Comparison of ENCODE assay signal across 10 cellular contexts in the genomic region with DNA sequence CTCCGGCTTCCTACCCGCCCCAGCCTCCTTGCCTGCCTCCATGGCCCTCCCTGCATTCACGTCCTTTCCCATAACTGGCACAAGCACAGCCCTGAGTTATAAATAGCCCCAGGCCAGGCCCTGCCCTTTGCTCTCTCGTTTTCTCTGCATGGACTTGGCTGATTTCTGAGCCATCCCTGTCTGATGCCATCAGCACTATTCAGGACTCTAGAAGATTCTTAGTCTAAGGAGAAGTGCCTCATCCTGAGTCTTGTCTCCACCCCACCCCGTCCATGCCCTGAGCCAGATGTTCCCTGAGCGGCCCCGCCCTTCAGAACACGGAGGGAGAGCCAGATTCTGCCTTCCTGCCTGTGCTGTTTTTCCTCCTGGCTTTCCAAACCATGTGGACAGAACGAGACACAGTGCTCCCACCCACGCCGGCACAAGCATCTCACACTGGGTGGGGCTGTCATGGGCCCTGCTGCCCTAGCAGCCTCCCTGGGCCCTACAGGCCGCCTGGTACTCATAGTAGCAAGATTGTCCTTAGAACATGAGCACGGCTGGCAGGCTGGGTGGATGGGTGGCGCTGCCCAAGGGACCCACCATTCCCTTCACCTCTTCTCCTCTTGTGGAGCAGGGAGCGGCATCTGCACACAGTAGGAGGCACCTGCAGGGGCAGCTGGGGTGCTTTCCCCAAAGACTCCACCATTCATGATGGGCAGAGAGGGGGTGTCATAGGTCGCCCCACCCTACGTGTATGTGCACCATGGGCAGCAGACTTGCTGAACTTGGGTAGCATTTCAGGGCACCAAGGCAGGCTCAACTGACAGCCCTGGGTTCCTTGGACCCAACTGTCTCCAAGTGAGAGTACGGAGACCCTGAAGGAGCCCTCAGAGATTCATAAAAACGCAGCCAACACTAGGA.
DNase-seq lines count a peak whose midpoint lies in the region; ATAC-seq, FAIRE-seq and TF ChIP-seq lines count a peak whose summit lies in the region.
"Had no signal": no experiment of that assay in that cellular context is flagged by ENCODE, and none has a peak within 500 bp of the region (broad histone marks: within the 10 kb centered on the region; RNA-seq: fewer than 3 reads in every experiment).

No MANE protein-coding gene starts in this region.

- peaks cover 95% of the 10 kb centered on the region for H3K79me2 ChIP-seq in MM.1S (ENCODE audit: low read length)

- H3K36me3 Mint-ChIP-seq in CD8-positive, alpha-beta memory T cell, result peaks cover 0 to 77% (median 5%) of the 10 kb centered on the region in 3 donors

- no peaks in the 10 kb centered on the region for H3F3A ChIP-seq in MM.1S (ENCODE audit: insufficient read depth, low read length)

- no peak overlapping the region for H3K27ac ChIP-seq in CD8-positive, alpha-beta memory T cell (ENCODE audit: low read depth, low read length)
- peak overlapping the region; percentile 82 to 90 for H3K27ac ChIP-seq in ascending aorta
- peak overlapping the region; percentile 87 for H3K27ac ChIP-seq in cardiac muscle cell
- H3K27ac ChIP-seq in pancreas, result no peak overlapping the region
- no peak overlapping the region for H3K27ac ChIP-seq in MM.1S (ENCODE audit: low read length)

- peaks cover 4 to 11% (median 7%) of the 10 kb centered on the region in 3 donors for H3K4me1 Mint-ChIP-seq in CD8-positive, alpha-beta memory T cell

- no peaks in the 10 kb centered on the region for H3K4me1 ChIP-seq in CD8-positive, alpha-beta memory T cell (ENCODE audit: insufficient read depth, low read length)
- H3K4me1 ChIP-seq in ascending aorta (peaks cover 12 to 35% of the 10 kb centered on the region in 2 donors), cardiac muscle cell (ENCODE audit: low read depth) (peaks cover 16% of the 10 kb centered on the region), pancreas (peaks cover 0 to 3% (median 0%) of the 10 kb centered on the region in 3 donors), MM.1S (ENCODE audit: low read length) (no peaks in the 10 kb centered on the region)

- H3K9me2 ChIP-seq in MM.1S (replicated peaks; ENCODE audit: insufficient read depth, low read length), result no peaks in the 10 kb centered on the region

- FAIRE-seq in pancreas (lab: Jason Lieb, UNC), result no peak

- H3K36me3 ChIP-seq in CD8-positive, alpha-beta memory T cell (ENCODE audit: insufficient read depth, low read length), result peaks cover 14% of the 10 kb centered on the region
- peaks cover 18 to 41% of the 10 kb centered on the region in 2 donors for H3K36me3 ChIP-seq in ascending aorta
- H3K36me3 ChIP-seq in cardiac muscle cell, result peaks cover 5% of the 10 kb centered on the region
- H3K36me3 ChIP-seq in pancreas, result peaks cover 0 to 18% (median 0%) of the 10 kb centered on the region in 3 donors
- H3K36me3 ChIP-seq in MM.1S (replicated peaks; ENCODE audit: insufficient read depth, low read length), result peaks cover 5% of the 10 kb centered on the region; the same call in 1 of the 2 replicates

- no peaks in the 10 kb centered on the region for H3K27me3 ChIP-seq in CD8-positive, alpha-beta memory T cell (ENCODE audit: insufficient read depth, low read length, poor library complexity, severe bottlenecking)
- H3K27me3 ChIP-seq in ascending aorta (no peaks in the 10 kb centered on the region), cardiac muscle cell (no peaks in the 10 kb centered on the region), pancreas (no peaks in the 10 kb centered on the region), MM.1S (replicated peaks; ENCODE audit: insufficient read depth, low read length) (no peaks in the 10 kb centered on the region)

- no peak overlapping the region for H2AFZ ChIP-seq in MM.1S (ENCODE audit: low read length)

- H3K4me2 ChIP-seq in MM.1S (ENCODE audit: low read depth, low read length), result no peak overlapping the region

- peaks cover 0 to 2% (median 0%) of the 10 kb centered on the region in 5 donors for H3K9me3 Mint-ChIP-seq in CD8-positive, alpha-beta memory T cell
- H3K9me3 Mint-ChIP-seq: nephron had no signal

- no peak overlapping the region for H3K4me3 ChIP-seq in CD8-positive, alpha-beta memory T cell (ENCODE audit: low read length)
- H3K4me3 ChIP-seq in ascending aorta (no peak overlapping the region), cardiac muscle cell (no peak overlapping the region), pancreas (no peak overlapping the region), MM.1S (ENCODE audit: low read length) (no peak overlapping the region)

- H3K4me3 Mint-ChIP-seq in CD8-positive, alpha-beta memory T cell, result no peak overlapping the region
- H3K4me3 Mint-ChIP-seq: nephron had no signal

- H3K27me3 Mint-ChIP-seq in CD8-positive, alpha-beta memory T cell, result no peaks in the 10 kb centered on the region

- peak overlapping the region; percentile 24 to 92 (median 66) for H3K27ac Mint-ChIP-seq in CD8-positive, alpha-beta memory T cell
- H3K27ac Mint-ChIP-seq: nephron had no signal

- intact Hi-C loops in ascending aorta (cut with DNase I) (loop anchor here (1.0 to 2.0 kb wide), 4 partner anchors 26 to 78 kb away; no protein-coding TSS in a partner anchor), pancreas (cut with DNase I) (no loop called here)

- DNase-seq in CD8-positive, alpha-beta memory T cell, result no peak
- peak; percentile 39 to 92 for DNase-seq in ascending aorta (ENCODE audit: low spot score in 2 of 2)
- DNase-seq in cardiac muscle cell (ENCODE audit: low read depth in 1 of 2, low spot score in 1 of 2), result peak in 1 of 2 donors; percentile 49
- no peak for DNase-seq in pancreas
- no peak for DNase-seq in MM.1S
- no peak for DNase-seq in globus pallidus (ENCODE audit: low spot score)
- DNase-seq: NCI-H2171 had no signal

- no peaks in the 10 kb centered on the region for H3K9me3 ChIP-seq in CD8-positive, alpha-beta memory T cell (ENCODE audit: low read length)
- no peaks in the 10 kb centered on the region for H3K9me3 ChIP-seq in ascending aorta
- H3K9me3 ChIP-seq in cardiac muscle cell (ENCODE audit: low read depth), result no peaks in the 10 kb centered on the region
- H3K9me3 ChIP-seq in pancreas, result no peaks in the 10 kb centered on the region
- no peaks in the 10 kb centered on the region for H3K9me3 ChIP-seq in MM.1S (replicated peaks; ENCODE audit: insufficient read depth, low read length)

- TF ChIP-seq CTCF in ascending aorta (IDR thresholded peaks at IDR 0.05) (no peak), cardiac muscle cell (IDR thresholded peaks at IDR 0.05; ENCODE audit: low read depth, low read length) (no peak), pancreas (IDR thresholded peaks at IDR 0.05) (no peak), MM.1S (IDR thresholded peaks at IDR 0.05; ENCODE audit: low read length) (no peak)

- CTCF ChIA-PET in CD8-positive, alpha-beta memory T cell (lab: Charles Lee), result no interaction called here

- ATAC-seq in pancreas, result peak; percentile 36 to 68 (median 50)
- ATAC-seq in HG03378 (IDR thresholded peaks at IDR 0.05; ENCODE audit: unreplicated experiment), result no peak
- ATAC-seq in GM21737 (IDR thresholded peaks at IDR 0.05; ENCODE audit: unreplicated experiment), result no peak

- POLR2A ChIA-PET in CD8-positive, alpha-beta memory T cell (lab: Charles Lee), result no interaction called here

- H4K20me1 ChIP-seq in MM.1S (ENCODE audit: insufficient read depth, low read length), result peaks cover 16% of the 10 kb centered on the region

- WGBS in pancreas, 2 donors, result 71 to 73% methylated on average over 19 of the region's 19 CpGs

- no peak overlapping the region for H3K9ac ChIP-seq in MM.1S (ENCODE audit: low read length)

Comparison
In these comparisons a context has a peak if more than half of its experiments do, and no peak if none do; other contexts are left out.
1. DNase-seq: peak in ascending aorta (2 of 2); none in CD8-positive, alpha-beta memory T cell (0 of 5), pancreas (0 of 6), MM.1S (single experiment) and globus pallidus (single experiment).
2. H3K27ac ChIP-seq: peak in ascending aorta (2 of 2) and cardiac muscle cell (single experiment); none in CD8-positive, alpha-beta memory T cell (single experiment), pancreas (0 of 4) and MM.1S (single experiment).
3. ATAC-seq: peak in pancreas (4 of 4); none in HG03378 (single experiment) and GM21737 (single experiment).